In genomic region chr10:46786125-46786517, GRCh38 we compare ENCODE assay signal across 8 cellular contexts.
A peak's percentile ranks its signal among the peaks of the same experiment; 100 is the strongest.
DNase-seq lines count a peak whose midpoint lies in the region; ATAC-seq, FAIRE-seq and TF ChIP-seq lines count a peak whose summit lies in the region.
"Not testable (repeated sequence)": the region's sequence is repeated elsewhere in the genome, so short reads cannot be mapped to it uniquely, and the experiment has no call there.

No MANE protein-coding gene starts in this region.

- H3K4me1 Mint-ChIP-seq in activated T-helper 2 cell treated with anti-CD3 and anti-CD28 coated beads, Interferon-gamma antibody, Interleukin-2, Interleukin-4, amounts not matched to agents 10 μg/mL and 5 μg/mL and 100 μg/mL, durations not matched to agents 14 hours and 24 hours and 36 hours (ENCODE audit: low read depth): peaks cover 29% of the 10 kb centered on the region
- not testable (repeated sequence) for H3K4me1 Mint-ChIP-seq in dendritic cell treated with granulocyte-macrophage colony-stimulating factor and Interleukin-4, amounts not matched to agents 40 ng/mL and 50 ng/mL, for 4 days (ENCODE audit: low read depth); naive thymus-derived CD4-positive, alpha-beta T cell

- not testable (repeated sequence) for H3K36me3 ChIP-seq in H7 (replicated peaks; ENCODE audit: control insufficient read depth, insufficient read depth, low read length); Panc1 (ENCODE audit: control insufficient read depth, insufficient read depth, low read length); right atrium auricular region; naive thymus-derived CD4-positive, alpha-beta T cell (ENCODE audit: control insufficient read depth in 2 of 3, insufficient read depth in 3 of 3, low read length in 3 of 3); small intestine (ENCODE audit: control insufficient read depth in 2 of 2, insufficient read depth in 2 of 2, low read length in 2 of 2)

- WGBS in small intestine, 3 donors: 40 to 61% (median 57%) methylated on average over 12 to 17 of the region's 18 CpGs

- not testable (repeated sequence) for H3K27me3 ChIP-seq in AG04450 (ENCODE audit: control insufficient read depth, insufficient read depth, low read length); H7 (ENCODE audit: control insufficient read depth, insufficient read depth, low read length); Panc1 (ENCODE audit: control insufficient read depth, insufficient read depth, low read length); right atrium auricular region; naive thymus-derived CD4-positive, alpha-beta T cell (ENCODE audit: control insufficient read depth in 2 of 2, insufficient read depth in 2 of 2, low read length in 2 of 2); small intestine (ENCODE audit: control insufficient read depth in 2 of 2, insufficient read depth in 2 of 2, low read length in 2 of 2)

- not testable (repeated sequence) for BruUV-seq in Panc1 (replicated peaks; lab: Mats Ljungman, UMichigan)

- ATAC-seq in Panc1: 0 out of 2 replicates have a peak, but pooled peaks have one; percentile 13
- ATAC-seq in naive thymus-derived CD4-positive, alpha-beta T cell: not testable (repeated sequence)

- CTCF ChIA-PET in AG04450 (lab: Charles Lee); Panc1 (lab: Charles Lee); naive thymus-derived CD4-positive, alpha-beta T cell (lab: Charles Lee): not testable (repeated sequence)

- intact Hi-C loops in Panc1 (cut with micrococcal nuclease; ENCODE audit: unreplicated experiment); activated T-helper 2 cell treated with anti-CD3 and anti-CD28 coated beads, Interferon-gamma antibody, Interleukin-2, Interleukin-4, amounts not matched to agents 10 μg/mL and 5 μg/mL and 100 μg/mL, durations not matched to agents 14 hours and 24 hours and 36 hours (cut with micrococcal nuclease); dendritic cell treated with granulocyte-macrophage colony-stimulating factor and Interleukin-4, amounts not matched to agents 40 ng/mL and 50 ng/mL, for 4 days (cut with micrococcal nuclease); naive thymus-derived CD4-positive, alpha-beta T cell (cut with micrococcal nuclease): not testable (repeated sequence)

- not testable (repeated sequence) for H3K9me3 Mint-ChIP-seq in activated T-helper 2 cell treated with anti-CD3 and anti-CD28 coated beads, Interferon-gamma antibody, Interleukin-2, Interleukin-4, amounts not matched to agents 10 μg/mL and 5 μg/mL and 100 μg/mL, durations not matched to agents 14 hours and 24 hours and 36 hours; dendritic cell treated with granulocyte-macrophage colony-stimulating factor and Interleukin-4, amounts not matched to agents 40 ng/mL and 50 ng/mL, for 4 days; naive thymus-derived CD4-positive, alpha-beta T cell

- FAIRE-seq in small intestine (lab: Jason Lieb, UNC): not testable (repeated sequence)

- not testable (repeated sequence) for H3K27ac ChIP-seq in AG04450 (ENCODE audit: low read depth, low read length)
- peak overlapping the region; percentile 59; the same call in 1 of the 2 replicates for H3K27ac ChIP-seq in Panc1 (ENCODE audit: low read length)
- peak overlapping the region; percentile 75 to 79 for H3K27ac ChIP-seq in right atrium auricular region
- peak overlapping the region; percentile 40 for H3K27ac ChIP-seq in naive thymus-derived CD4-positive, alpha-beta T cell (ENCODE audit: low read depth, low read length)
- H3K27ac ChIP-seq in small intestine (ENCODE audit: low read depth in 1 of 2, low read length in 1 of 2): peak overlapping the region; percentile 60 to 70

- in situ Hi-C loops in Panc1 (cut with HindIII; ENCODE audit: low pct_unique_long_range_greater_than_20kb, low sequenced_read_pairs): not testable (repeated sequence)

- peak overlapping the region; percentile 70 for H3K27ac Mint-ChIP-seq in activated T-helper 2 cell treated with anti-CD3 and anti-CD28 coated beads, Interferon-gamma antibody, Interleukin-2, Interleukin-4, amounts not matched to agents 10 μg/mL and 5 μg/mL and 100 μg/mL, durations not matched to agents 14 hours and 24 hours and 36 hours
- H3K27ac Mint-ChIP-seq in dendritic cell treated with granulocyte-macrophage colony-stimulating factor and Interleukin-4, amounts not matched to agents 40 ng/mL and 50 ng/mL, for 4 days: peak overlapping the region; percentile 82
- H3K27ac Mint-ChIP-seq in naive thymus-derived CD4-positive, alpha-beta T cell: peak overlapping the region in 3 of 9 donors; percentile 64 to 88 (median 83)

- POLR2A ChIA-PET in AG04450 (lab: Yijun Ruan, JAX); Panc1 (lab: Charles Lee); naive thymus-derived CD4-positive, alpha-beta T cell (lab: Charles Lee): not testable (repeated sequence)

- TF ChIP-seq CTCF in AG04450 (IDR thresholded peaks at IDR 0.05; ENCODE audit: low read depth, low read length); Panc1 (IDR thresholded peaks at IDR 0.05); right atrium auricular region (IDR thresholded peaks at IDR 0.05): not testable (repeated sequence)

- H3K9me3 ChIP-seq in AG04450 (ENCODE audit: control insufficient read depth, insufficient read depth, low read length); Panc1 (ENCODE audit: control insufficient read depth, insufficient read depth, low read depth, low read length); right atrium auricular region; naive thymus-derived CD4-positive, alpha-beta T cell (ENCODE audit: control insufficient read depth in 2 of 3, low read length in 3 of 3); small intestine (ENCODE audit: control insufficient read depth, low read depth): not testable (repeated sequence)

- DNase-seq in AG04450 (ENCODE audit: low read depth, low spot score); H7; Panc1 (ENCODE audit: low read depth, low spot score); activated T-helper 2 cell treated with anti-CD3 and anti-CD28 coated beads, Interferon-gamma antibody, Interleukin-2, Interleukin-4, amounts not matched to agents 10 μg/mL and 5 μg/mL and 100 μg/mL, durations not matched to agents 14 hours and 24 hours and 36 hours (ENCODE audit: low spot score); right atrium auricular region (ENCODE audit: low spot score); small intestine: not testable (repeated sequence)
- peak in 1 of 9 donors; percentile 13 for DNase-seq in naive thymus-derived CD4-positive, alpha-beta T cell

- not testable (repeated sequence) for H3K27me3 Mint-ChIP-seq in activated T-helper 2 cell treated with anti-CD3 and anti-CD28 coated beads, Interferon-gamma antibody, Interleukin-2, Interleukin-4, amounts not matched to agents 10 μg/mL and 5 μg/mL and 100 μg/mL, durations not matched to agents 14 hours and 24 hours and 36 hours (ENCODE audit: low read depth); dendritic cell treated with granulocyte-macrophage colony-stimulating factor and Interleukin-4, amounts not matched to agents 40 ng/mL and 50 ng/mL, for 4 days
- peaks cover 0 to 14% (median 0%) of the 10 kb centered on the region in 5 donors for H3K27me3 Mint-ChIP-seq in naive thymus-derived CD4-positive, alpha-beta T cell

- H3K4me3 ChIP-seq in AG04450 (ENCODE audit: low read depth, low read length) (peak overlapping the region; percentile 46), H7 (ENCODE audit: insufficient read depth, low read depth, low read length) (peak overlapping the region; percentile 34), Panc1 (ENCODE audit: low read depth in 2 of 2, low read length in 2 of 2) (peak overlapping the region; percentile 61 to 85), right atrium auricular region (peak overlapping the region; percentile 67 to 79)
- H3K4me3 ChIP-seq in naive thymus-derived CD4-positive, alpha-beta T cell (ENCODE audit: low read length): peak overlapping the region; percentile 66
- H3K4me3 ChIP-seq in small intestine (ENCODE audit: low read depth in 1 of 2, low read length in 2 of 2): not testable (repeated sequence)

- not testable (repeated sequence) for H3K36me3 Mint-ChIP-seq in activated T-helper 2 cell treated with anti-CD3 and anti-CD28 coated beads, Interferon-gamma antibody, Interleukin-2, Interleukin-4, amounts not matched to agents 10 μg/mL and 5 μg/mL and 100 μg/mL, durations not matched to agents 14 hours and 24 hours and 36 hours (ENCODE audit: low read depth); dendritic cell treated with granulocyte-macrophage colony-stimulating factor and Interleukin-4, amounts not matched to agents 40 ng/mL and 50 ng/mL, for 4 days (ENCODE audit: low read depth); naive thymus-derived CD4-positive, alpha-beta T cell

- H3K4me1 ChIP-seq in Panc1 (ENCODE audit: control insufficient read depth, insufficient read depth, low read length); right atrium auricular region; naive thymus-derived CD4-positive, alpha-beta T cell (ENCODE audit: control insufficient read depth in 2 of 2, insufficient read depth in 2 of 2, low read length in 2 of 2); small intestine (ENCODE audit: control insufficient read depth in 2 of 2, insufficient read depth in 1 of 2, low read depth in 1 of 2, low read length in 1 of 2): not testable (repeated sequence)

- peak overlapping the region; percentile 75 for H3K4me3 Mint-ChIP-seq in activated T-helper 2 cell treated with anti-CD3 and anti-CD28 coated beads, Interferon-gamma antibody, Interleukin-2, Interleukin-4, amounts not matched to agents 10 μg/mL and 5 μg/mL and 100 μg/mL, durations not matched to agents 14 hours and 24 hours and 36 hours (ENCODE audit: low read depth)
- peak overlapping the region; percentile 96 for H3K4me3 Mint-ChIP-seq in dendritic cell treated with granulocyte-macrophage colony-stimulating factor and Interleukin-4, amounts not matched to agents 40 ng/mL and 50 ng/mL, for 4 days
- H3K4me3 Mint-ChIP-seq in naive thymus-derived CD4-positive, alpha-beta T cell: peak overlapping the region in 9 of 10 donors; percentile 53 to 97 (median 77)
